Comparison of ENCODE assay signal across 1 cellular context in genomic region chr2:222728621-222729020, GRCh38.
A peak's percentile ranks its signal among the peaks of the same experiment; 100 is the strongest.
TF ChIP-seq lines count a peak whose summit lies in the region.

No MANE protein-coding gene starts in this region.

TF ChIP-seq in HepG2, 621 proteins besides CTCF, POLR2A, EP300 and RAD21 (continued from another document):
- TF ChIP-seq LRRFIP1 (CRISPR knock-in tag; conservative IDR thresholded peaks at IDR 0.05) (no peak), ZNF121 (CRISPR knock-in tag; IDR thresholded peaks at IDR 0.05) (peak; percentile 46; the same call in 1 of the 2 replicates), ZNF101 (CRISPR knock-in tag; IDR thresholded peaks at IDR 0.05; ENCODE audit: borderline replicate concordance, low read depth) (no peak)
